Comparison of ENCODE assay signal across 1 cellular context in genomic region chr3:41277790-41278465, GRCh38.
TF ChIP-seq lines count a peak whose summit lies in the region.

No MANE protein-coding gene starts in this region.

TF ChIP-seq in H1, 55 proteins besides CTCF, POLR2A, EP300 and RAD21:
- TF ChIP-seq SUZ12 (IDR thresholded peaks at IDR 0.05; ENCODE audit: low read length) (no peak), ASH2L (IDR thresholded peaks at IDR 0.05; ENCODE audit: low read length) (peak; percentile 49)
